In genomic region chr21:35503646-35504045, GRCh38 we compare ENCODE assay signal across 1 cellular context.
TF ChIP-seq lines count a peak whose summit lies in the region.

No MANE protein-coding gene starts in this region.

TF ChIP-seq in HepG2, 621 proteins besides CTCF, POLR2A, EP300 and RAD21 (continued from another document):
- no peak for TF ChIP-seq ZNF142 (CRISPR knock-in tag; IDR thresholded peaks at IDR 0.05)
- no peak for TF ChIP-seq ZNF7 (CRISPR knock-in tag; IDR thresholded peaks at IDR 0.05)
- TF ChIP-seq ADNP (CRISPR knock-in tag; IDR thresholded peaks at IDR 0.05) = no peak
- TF ChIP-seq ZNF138 (CRISPR knock-in tag; IDR thresholded peaks at IDR 0.05; ENCODE audit: low read depth) = no peak
- TF ChIP-seq ZNF432 (CRISPR knock-in tag; IDR thresholded peaks at IDR 0.05; ENCODE audit: borderline replicate concordance) = no peak
- TF ChIP-seq EED (CRISPR knock-in tag; IDR thresholded peaks at IDR 0.05) = no peak
- TF ChIP-seq PAF1 (CRISPR knock-in tag; IDR thresholded peaks at IDR 0.05) = no peak
- no peak for TF ChIP-seq ZNF770 (CRISPR knock-in tag; IDR thresholded peaks at IDR 0.05)
- TF ChIP-seq MXD1 (CRISPR knock-in tag; IDR thresholded peaks at IDR 0.05) = no peak
- no peak for TF ChIP-seq HMGXB4 (CRISPR knock-in tag; IDR thresholded peaks at IDR 0.05; ENCODE audit: borderline replicate concordance in 1 of 2, low read depth in 1 of 2)
- TF ChIP-seq KDM1A (CRISPR knock-in tag; IDR thresholded peaks at IDR 0.05) = no peak
- no peak for TF ChIP-seq PATZ1 (CRISPR knock-in tag; IDR thresholded peaks at IDR 0.05)
- no peak for TF ChIP-seq GABPB1 (CRISPR knock-in tag; IDR thresholded peaks at IDR 0.05)
- no peak for TF ChIP-seq ZNF747 (CRISPR knock-in tag; IDR thresholded peaks at IDR 0.05; ENCODE audit: borderline replicate concordance)
- TF ChIP-seq ZNF547 (CRISPR knock-in tag; IDR thresholded peaks at IDR 0.05) = no peak
- no peak for TF ChIP-seq ZEB1 (IDR thresholded peaks at IDR 0.05; ENCODE audit: insufficient replicate concordance, low read depth)
- TF ChIP-seq FOXA1 (IDR thresholded peaks at IDR 0.05) = no peak
- TF ChIP-seq FOXA1 (CRISPR knock-in tag; IDR thresholded peaks at IDR 0.05) = no peak
